Comparison of ENCODE assay signal across 1 cellular context in genomic region chr1:43389326-43390313, GRCh38.
TF ChIP-seq lines count a peak whose summit lies in the region.

Gene MED8 (minus strand): TSS chr1:43389800. CDS start chr1:43389764, 36 bp downstream.
Gene SZT2 (plus strand): TSS chr1:43389899. CDS start chr1:43389969, 70 bp downstream.

TF ChIP-seq in K562, 482 proteins besides CTCF, POLR2A, EP300 and RAD21 (continued from another document):
- TF ChIP-seq ZNF277 (CRISPR knock-in tag; IDR thresholded peaks at IDR 0.05; ENCODE audit: borderline replicate concordance) (no peak), HMGN3 (IDR thresholded peaks at IDR 0.05; ENCODE audit: borderline replicate concordance, extremely low read depth, insufficient read length, low read depth, low read length) (peak; percentile 81), FOXM1 (IDR thresholded peaks at IDR 0.05; ENCODE audit: low read depth) (0 out of 2 replicates have a peak, but pooled peaks have one; percentile 27), FOXM1 (CRISPR knock-in tag; IDR thresholded peaks at IDR 0.05; ENCODE audit: low read depth) (0 out of 2 replicates have a peak, but pooled peaks have one; percentile 28), LEF1 (IDR thresholded peaks at IDR 0.05) (peak; percentile 50; the same call in 1 of the 2 replicates), ZFP91 (CRISPR knock-in tag; IDR thresholded peaks at IDR 0.05) (no peak), ZKSCAN3 (CRISPR knock-in tag; IDR thresholded peaks at IDR 0.05) (no peak), KDM2B (CRISPR knock-in tag; IDR thresholded peaks at IDR 0.05) (no peak), MCM3 (IDR thresholded peaks at IDR 0.05) (no peak), ZFP1 (CRISPR knock-in tag; IDR thresholded peaks at IDR 0.05) (no peak), ZNF12 (CRISPR knock-in tag; IDR thresholded peaks at IDR 0.05) (peak; percentile 12; the same call in 1 of the 2 replicates)
